8 cellular contexts compared by ENCODE assay signal in genomic region chr1:244603498-244603897, GRCh38. TPM values are rescaled to one million over a fixed set of nuclear protein-coding genes. Genes with fewer than 3 reads are reported as not detected.
DNase-seq lines count a peak whose midpoint lies in the region; ATAC-seq and TF ChIP-seq lines count a peak whose summit lies in the region.

No MANE protein-coding gene starts in this region.

- TF ChIP-seq POLR2A in body of pancreas (IDR thresholded peaks at IDR 0.05) = no peak

- no peaks in the 10 kb centered on the region for H3K4me1 ChIP-seq in body of pancreas
- H3K4me1 ChIP-seq in lower lobe of right lung = peaks cover 7% of the 10 kb centered on the region

- no peaks in the 10 kb centered on the region for H3K9me3 Mint-ChIP-seq in activated CD4-positive, alpha-beta T cell treated with anti-CD3 and anti-CD28 coated beads, Interleukin-2, amount 10 ng/mL, durations not matched to agents 24 days and 14 days
- H3K9me3 Mint-ChIP-seq in activated CD4-positive, alpha-beta T cell treated with anti-CD3 and anti-CD28 coated beads for 36 hours (ENCODE audit: low read depth) = no peaks in the 10 kb centered on the region

- intact Hi-C loops in activated CD4-positive, alpha-beta T cell treated with anti-CD3 and anti-CD28 coated beads, Interleukin-2, amount 10 ng/mL, durations not matched to agents 24 days and 14 days (cut with micrococcal nuclease) = loop anchor here (1.0 to 10.0 kb wide), 5 partner anchors 109 to 551 kb away; partner anchors contain the start of genes ADSS2 and KIF26B
- intact Hi-C loops in activated CD4-positive, alpha-beta T cell treated with anti-CD3 and anti-CD28 coated beads for 36 hours (cut with DNase I, micrococcal nuclease) = loop anchor here (1.0 to 5.0 kb wide), 5 partner anchors 124 to 439 kb away; partner anchors contain the start of gene ADSS2 (in 1 of the 2)
- intact Hi-C loops in body of pancreas (cut with DNase I) = no loop called here
- intact Hi-C loops in lower lobe of right lung (cut with DNase I) = loop anchor here (10.0 kb wide), 1 partner anchor 441 kb away; no protein-coding TSS in a partner anchor

- POLR2A ChIA-PET in activated CD4-positive, alpha-beta T cell treated with anti-CD3 and anti-CD28 coated beads for 36 hours (lab: Charles Lee) = interaction anchor here (0.5 to 0.6 kb wide), 2 partner anchors 34 to 290 kb away, joined by 3 read pairs; no protein-coding TSS in a partner anchor

- peaks cover 7% of the 10 kb centered on the region for H3K27me3 Mint-ChIP-seq in activated CD4-positive, alpha-beta T cell treated with anti-CD3 and anti-CD28 coated beads, Interleukin-2, amount 10 ng/mL, durations not matched to agents 24 days and 14 days
- peaks cover 4% of the 10 kb centered on the region for H3K27me3 Mint-ChIP-seq in activated CD4-positive, alpha-beta T cell treated with anti-CD3 and anti-CD28 coated beads for 36 hours

- no peak overlapping the region for H3K4me3 Mint-ChIP-seq in activated CD4-positive, alpha-beta T cell treated with anti-CD3 and anti-CD28 coated beads, Interleukin-2, amount 10 ng/mL, durations not matched to agents 24 days and 14 days
- no peak overlapping the region for H3K4me3 Mint-ChIP-seq in activated CD4-positive, alpha-beta T cell treated with anti-CD3 and anti-CD28 coated beads for 36 hours

- H3K4me1 Mint-ChIP-seq in activated CD4-positive, alpha-beta T cell treated with anti-CD3 and anti-CD28 coated beads, Interleukin-2, amount 10 ng/mL, durations not matched to agents 24 days and 14 days = peaks cover 12% of the 10 kb centered on the region
- peaks cover 15% of the 10 kb centered on the region for H3K4me1 Mint-ChIP-seq in activated CD4-positive, alpha-beta T cell treated with anti-CD3 and anti-CD28 coated beads for 36 hours

- TF ChIP-seq CTCF in body of pancreas (IDR thresholded peaks at IDR 0.05) (peak; percentile 53 to 96 (median 84)), lower lobe of right lung (IDR thresholded peaks at IDR 0.05) (peak; percentile 83)

- H3K27ac ChIP-seq in body of pancreas (no peak overlapping the region), lower lobe of right lung (no peak overlapping the region)

- CTCF ChIA-PET in activated CD4-positive, alpha-beta T cell treated with anti-CD3 and anti-CD28 coated beads for 36 hours (lab: Charles Lee) = interaction anchor here (0.7 to 4.1 kb wide), 23 partner anchors 8 to 438 kb away, joined by 3 to 66 read pairs (median 5); partner anchors contain the start of gene DESI2

- no peaks in the 10 kb centered on the region for H3K27me3 ChIP-seq in body of pancreas
- no peaks in the 10 kb centered on the region for H3K27me3 ChIP-seq in lower lobe of right lung (ENCODE audit: low read depth)

- H3K9me3 ChIP-seq in body of pancreas (no peaks in the 10 kb centered on the region), lower lobe of right lung (no peaks in the 10 kb centered on the region)

- H3K36me3 Mint-ChIP-seq in activated CD4-positive, alpha-beta T cell treated with anti-CD3 and anti-CD28 coated beads, Interleukin-2, amount 10 ng/mL, durations not matched to agents 24 days and 14 days (ENCODE audit: low read depth) = no peaks in the 10 kb centered on the region
- no peaks in the 10 kb centered on the region for H3K36me3 Mint-ChIP-seq in activated CD4-positive, alpha-beta T cell treated with anti-CD3 and anti-CD28 coated beads for 36 hours (ENCODE audit: low read depth)

- ATAC-seq in activated CD4-positive, alpha-beta T cell treated with anti-CD3 and anti-CD28 coated beads for 36 hours = no peak
- no peak for ATAC-seq in body of pancreas
- peak in 1 of 2 donors; percentile 57 for ATAC-seq in lower lobe of right lung
- no peak for ATAC-seq in HG03354 (IDR thresholded peaks at IDR 0.05; ENCODE audit: poor library complexity, severe bottlenecking, unreplicated experiment)
- no peak for ATAC-seq in HG03280 (IDR thresholded peaks at IDR 0.05; ENCODE audit: unreplicated experiment)

- no peaks in the 10 kb centered on the region for H3K36me3 ChIP-seq in body of pancreas (replicated peaks in 1 of 2; ENCODE audit: insufficient read depth in 1 of 2, low read depth in 2 of 2)
- H3K36me3 ChIP-seq in lower lobe of right lung = no peaks in the 10 kb centered on the region

- DNase-seq in activated CD4-positive, alpha-beta T cell treated with anti-CD3 and anti-CD28 coated beads, Interleukin-2, amount 10 ng/mL, durations not matched to agents 24 days and 14 days = peak; percentile 62
- DNase-seq in activated CD4-positive, alpha-beta T cell treated with anti-CD3 and anti-CD28 coated beads for 36 hours = no peak
- peak; percentile 13 for DNase-seq in NCI-H2029 (lab: John Stamatoyannopoulos, UW)
- DNase-seq in body of pancreas = no peak
- DNase-seq in lower lobe of right lung = no peak
- no peak for DNase-seq in activated CD4-positive, alpha-beta T cell treated with anti-CD3 and anti-CD28 coated beads, Interleukin-2, amount 50 U/mL, for 1 hour

- no peak overlapping the region for H3K4me3 ChIP-seq in body of pancreas
- H3K4me3 ChIP-seq in lower lobe of right lung = no peak overlapping the region

- H3K27ac Mint-ChIP-seq in activated CD4-positive, alpha-beta T cell treated with anti-CD3 and anti-CD28 coated beads, Interleukin-2, amount 10 ng/mL, durations not matched to agents 24 days and 14 days = no peak overlapping the region
- no peak overlapping the region for H3K27ac Mint-ChIP-seq in activated CD4-positive, alpha-beta T cell treated with anti-CD3 and anti-CD28 coated beads for 36 hours

RNA-seq across cellular contexts. Expression of gene DESI2, which starts 49.4 kb away (rescaled TPM):
- 32.3 and 33.1 TPM in 2 replicates for total RNA-seq in activated CD4-positive, alpha-beta T cell treated with anti-CD3 and anti-CD28 coated beads, Interleukin-2, amount 10 ng/mL, durations not matched to agents 24 days and 14 days
- 10 to 100 TPM; 24.5 to 26.0 TPM for total RNA-seq in activated CD4-positive, alpha-beta T cell treated with anti-CD3 and anti-CD28 coated beads for 36 hours
- total RNA-seq in body of pancreas = 10 to 100 TPM; 14.5 TPM
- 43.7 TPM for total RNA-seq in lower lobe of right lung

Comparison
In these comparisons a context has a peak if more than half of its experiments do, and no peak if none do; other contexts are left out.
1. DNase-seq: peak in activated CD4-positive, alpha-beta T cell treated with anti-CD3 and anti-CD28 coated beads, Interleukin-2, amount 10 ng/mL, durations not matched to agents 24 days and 14 days (single experiment) and NCI-H2029 (single experiment); none in activated CD4-positive, alpha-beta T cell treated with anti-CD3 and anti-CD28 coated beads for 36 hours (single experiment), body of pancreas (0 of 4), lower lobe of right lung (single experiment) and activated CD4-positive, alpha-beta T cell treated with anti-CD3 and anti-CD28 coated beads, Interleukin-2, amount 50 U/mL, for 1 hour (single experiment).